In genomic region chr11:2380396-2380795, GRCh38 we compare ENCODE assay signal across 10 cellular contexts. TPM values are rescaled to one million over a fixed set of nuclear protein-coding genes. Genes with fewer than 3 reads are reported as not detected.
DNase-seq lines count a peak whose midpoint lies in the region; ATAC-seq and TF ChIP-seq lines count a peak whose summit lies in the region.
"Had no signal": no experiment of that assay in that cellular context is flagged by ENCODE, and none has a peak within 500 bp of the region (broad histone marks: within the 10 kb centered on the region; RNA-seq: fewer than 3 reads in every experiment).

No MANE protein-coding gene starts in this region.

- no peak overlapping the region for H3K4me2 ChIP-seq in mesenchymal stem cell (ENCODE audit: low read length, poor library complexity, severe bottlenecking)

- intact Hi-C loops in body of pancreas (cut with DNase I): no loop called here
- intact Hi-C loops in tibial artery (cut with DNase I; ENCODE audit: low total_unique reads): no loop called here

- no peak for ATAC-seq in activated T-cell treated with anti-CD3 and anti-CD28 coated beads, Interleukin-2, amount 50 U/mL, for 72 hours (replicated peaks in 1 of 2)
- ATAC-seq in body of pancreas: no peak

- peaks cover 53% of the 10 kb centered on the region for H3K4me1 Mint-ChIP-seq in activated T-cell treated with anti-CD3 and anti-CD28 coated beads, Interleukin-2, amount 50 U/mL, for 72 hours (ENCODE audit: low read depth)

- no peak overlapping the region for H4K8ac ChIP-seq in mesenchymal stem cell (ENCODE audit: low read length)

- no peaks in the 10 kb centered on the region for H3K9me3 Mint-ChIP-seq in activated T-cell treated with anti-CD3 and anti-CD28 coated beads, Interleukin-2, amount 50 U/mL, for 72 hours

- H3K23ac ChIP-seq in mesenchymal stem cell (ENCODE audit: low read length in 2 of 2): peak overlapping the region in 1 of 2 experiments; percentile 29

- H3K9me3 ChIP-seq in body of pancreas: no peaks in the 10 kb centered on the region
- H3K9me3 ChIP-seq in mesenchymal stem cell (ENCODE audit: control insufficient read depth, low read length): no peaks in the 10 kb centered on the region
- no peaks in the 10 kb centered on the region for H3K9me3 ChIP-seq in tibial artery

- H3K27ac ChIP-seq in body of pancreas (peak overlapping the region; percentile 53 to 97 (median 77)), mesenchymal stem cell (ENCODE audit: low read length, poor library complexity, severe bottlenecking) (no peak overlapping the region), tibial artery (peak overlapping the region; percentile 98 to 100)

- no peak overlapping the region for H2BK15ac ChIP-seq in mesenchymal stem cell (ENCODE audit: low read depth, poor library complexity, severe bottlenecking)

- H3K9ac ChIP-seq in mesenchymal stem cell (ENCODE audit: low read length): peak overlapping the region; percentile 80

- H3K14ac ChIP-seq in mesenchymal stem cell (ENCODE audit: low read length in 2 of 2): peak overlapping the region in 1 of 2 experiments; percentile 50

- no peak overlapping the region for H2AFZ ChIP-seq in mesenchymal stem cell (ENCODE audit: low read depth, low read length)

- peak overlapping the region; percentile 20 to 43 for H3K4me3 Mint-ChIP-seq in activated T-cell treated with anti-CD3 and anti-CD28 coated beads, Interleukin-2, amount 50 U/mL, for 72 hours

- no peak overlapping the region for H2BK5ac ChIP-seq in mesenchymal stem cell (ENCODE audit: low read depth, low read length, poor library complexity, severe bottlenecking)

- peak overlapping the region in 1 of 2 experiments; percentile 17 for H2BK12ac ChIP-seq in mesenchymal stem cell (ENCODE audit: low read length in 2 of 2)

- H3K4me3 ChIP-seq in body of pancreas (no peak overlapping the region), mesenchymal stem cell (ENCODE audit: insufficient read depth in 1 of 2, low read depth in 1 of 2, low read length in 2 of 2) (peak overlapping the region in 1 of 2 experiments; percentile 97), tibial artery (peak overlapping the region in 1 of 2 donors; percentile 99)

- H3K36me3 Mint-ChIP-seq in activated T-cell treated with anti-CD3 and anti-CD28 coated beads, Interleukin-2, amount 50 U/mL, for 72 hours (ENCODE audit: insufficient read depth in 2 of 2): no peaks in the 10 kb centered on the region

- TF ChIP-seq CTCF in body of pancreas (IDR thresholded peaks at IDR 0.05): no peak
- no peak for TF ChIP-seq CTCF in tibial artery (IDR thresholded peaks at IDR 0.05)

- H3K4me1 ChIP-seq in body of pancreas (peaks cover 81% of the 10 kb centered on the region), mesenchymal stem cell (ENCODE audit: control insufficient read depth, insufficient read depth, low read depth, low read length) (peaks cover 73% of the 10 kb centered on the region), tibial artery (peaks cover 0 to 82% (median 64%) of the 10 kb centered on the region in 4 donors)

- TF ChIP-seq POLR2A in body of pancreas (IDR thresholded peaks at IDR 0.05): no peak

- no peak overlapping the region for H2AK5ac ChIP-seq in mesenchymal stem cell (ENCODE audit: low read length, severe bottlenecking)

- H3K27me3 ChIP-seq in body of pancreas (no peaks in the 10 kb centered on the region), mesenchymal stem cell (ENCODE audit: control insufficient read depth in 1 of 2, insufficient read depth in 1 of 2, low read length in 2 of 2) (no peaks in the 10 kb centered on the region), tibial artery (no peaks in the 10 kb centered on the region)

- H2BK120ac ChIP-seq in mesenchymal stem cell (ENCODE audit: low read depth, low read length): no peak overlapping the region

- peaks cover 11% of the 10 kb centered on the region for H3K79me1 ChIP-seq in mesenchymal stem cell (replicated peaks; ENCODE audit: low read length, poor library complexity, severe bottlenecking)

- 66 to 72% methylated on average over 3 to 13 of the region's 13 CpGs for WGBS in body of pancreas, 2 donors
- WGBS in mesenchymal stem cell: 87% methylated on average over 13 of the region's 13 CpGs

- no peak overlapping the region for H3K4ac ChIP-seq in mesenchymal stem cell (ENCODE audit: low read depth in 1 of 2, low read length in 2 of 2)

- H3K36me3 ChIP-seq in body of pancreas (replicated peaks in 1 of 2; ENCODE audit: insufficient read depth in 1 of 2, low read depth in 2 of 2) (no peaks in the 10 kb centered on the region), mesenchymal stem cell (ENCODE audit: control insufficient read depth in 1 of 2, insufficient read depth in 2 of 2, low read depth in 1 of 2, low read length in 2 of 2) (peaks cover 15 to 51% of the 10 kb centered on the region in 2 experiments), tibial artery (peaks cover 0 to 3% (median 0%) of the 10 kb centered on the region in 3 donors)

- H3K18ac ChIP-seq in mesenchymal stem cell (ENCODE audit: low read depth in 1 of 2, low read length in 2 of 2): peak overlapping the region in 1 of 2 experiments; percentile 28

- peak overlapping the region; percentile 75 for H4K91ac ChIP-seq in mesenchymal stem cell (ENCODE audit: low read length)

- H3K27me3 Mint-ChIP-seq in activated T-cell treated with anti-CD3 and anti-CD28 coated beads, Interleukin-2, amount 50 U/mL, for 72 hours (ENCODE audit: low read depth): no peaks in the 10 kb centered on the region

- DNase-seq in activated T-cell treated with anti-CD3 and anti-CD28 coated beads, Interleukin-2, amount 50 U/mL, for 72 hours: no peak
- DNase-seq in activated T-cell treated with anti-CD3 and anti-CD28 coated beads, Interleukin-2, amount 50 U/mL, for 48 hours: no peak
- DNase-seq in body of pancreas: no peak
- DNase-seq in mesenchymal stem cell: no peak
- DNase-seq in tibial artery: no peak
- no peak for DNase-seq in effector CD4-positive, alpha-beta T cell
- no peak for DNase-seq in hippocampal formation (lab: John Stamatoyannopoulos, UW)
- no peak for DNase-seq in stimulated activated CD4-positive, alpha-beta T cell treated with anti-CD3 and anti-CD28 coated beads, Interleukin-4, amount 100 ng/mL, for 4 hours
- DNase-seq: cortex of kidney, NCI-H187 treated with DMSO at 0.1 percent for 48 hours had no signal

- no peak overlapping the region for H3K27ac Mint-ChIP-seq in activated T-cell treated with anti-CD3 and anti-CD28 coated beads, Interleukin-2, amount 50 U/mL, for 72 hours

RNA-seq across cellular contexts. Expression of gene CD81, which starts 3.3 kb away (rescaled TPM):
- 100 to 1,000 TPM; 116 to 122 TPM for total RNA-seq in activated T-cell treated with anti-CD3 and anti-CD28 coated beads, Interleukin-2, amount 50 U/mL, for 72 hours
- total RNA-seq in body of pancreas: 100 to 1,000 TPM; 217 to 332 TPM
- polyA plus RNA-seq in mesenchymal stem cell (2013, experiment 1 of 2): 422 TPM
- 433 TPM for polyA plus RNA-seq in mesenchymal stem cell (2013, experiment 2 of 2)

RNA-seq across cellular contexts. Expression of gene TSSC4, which starts 20.2 kb away (rescaled TPM):
- 10 to 100 TPM; 50.6 to 52.2 TPM for total RNA-seq in activated T-cell treated with anti-CD3 and anti-CD28 coated beads, Interleukin-2, amount 50 U/mL, for 72 hours
- 10 to 100 TPM; 21.5 to 25.7 TPM for total RNA-seq in body of pancreas
- 69.3 TPM for polyA plus RNA-seq in mesenchymal stem cell (2013, experiment 1 of 2)
- 73.7 TPM for polyA plus RNA-seq in mesenchymal stem cell (2013, experiment 2 of 2)
